In the genomic region with DNA sequence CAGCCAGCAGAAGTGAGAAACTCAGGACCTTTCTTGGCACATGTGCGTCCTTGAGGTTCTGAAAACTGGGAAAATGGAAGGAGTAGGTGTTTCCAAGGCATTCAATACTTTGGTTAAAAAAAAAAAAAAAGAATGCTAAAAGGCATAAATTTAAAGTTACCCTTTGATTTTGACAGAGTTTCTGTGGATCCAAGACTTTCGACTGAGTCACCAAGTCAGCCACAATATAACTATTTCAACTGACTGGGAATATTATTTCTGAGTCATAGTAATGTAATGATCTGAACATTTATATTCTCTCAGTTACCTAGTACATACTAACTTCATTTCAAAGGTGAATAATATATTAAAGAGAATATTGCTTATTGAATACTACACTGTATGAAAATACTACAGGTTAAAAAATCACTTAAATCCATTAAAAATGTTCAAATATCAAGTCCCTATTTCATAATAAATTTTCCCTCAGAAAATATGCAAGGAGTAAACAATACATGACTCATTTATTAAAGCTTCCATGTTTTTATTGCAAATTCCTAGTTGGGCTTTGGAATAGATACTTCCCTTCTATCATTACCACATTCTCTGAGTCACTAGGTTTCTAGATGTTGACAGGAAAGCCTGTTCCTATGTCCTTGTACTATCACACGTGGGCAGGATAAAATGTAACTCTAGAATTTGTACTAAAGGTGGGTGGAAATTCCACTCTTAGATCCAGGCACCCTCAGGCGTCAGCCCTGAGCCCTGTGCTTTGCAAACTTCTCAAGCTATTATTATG, we compare ENCODE assay signal across 14 cellular contexts. TPM values are rescaled to one million over a fixed set of nuclear protein-coding genes. Genes with fewer than 3 reads are reported as not detected.
A peak's percentile ranks its signal among the peaks of the same experiment; 100 is the strongest.
DNase-seq lines count a peak whose midpoint lies in the region; FAIRE-seq and TF ChIP-seq lines count a peak whose summit lies in the region.
"Had no signal": no experiment of that assay in that cellular context is flagged by ENCODE, and none has a peak within 500 bp of the region (broad histone marks: within the 10 kb centered on the region; RNA-seq: fewer than 3 reads in every experiment).

No MANE protein-coding gene starts in this region.

- H3K36me3 ChIP-seq in MG63 = no peaks in the 10 kb centered on the region
- no peaks in the 10 kb centered on the region for H3K36me3 ChIP-seq in right atrium auricular region
- no peaks in the 10 kb centered on the region for H3K36me3 ChIP-seq in small intestine (ENCODE audit: control insufficient read depth in 2 of 2, insufficient read depth in 2 of 2, low read length in 2 of 2)
- H3K36me3 ChIP-seq: BLaER1 treated with 17β-estradiol and CSF1 and Interleukin-3, amounts not matched to agents 10 nM and 100 nM; pancreas; transverse colon had no signal

- H3K27ac ChIP-seq in right atrium auricular region (no peak overlapping the region), small intestine (ENCODE audit: low read depth in 1 of 2, low read length in 1 of 2) (no peak overlapping the region)
- H3K27ac ChIP-seq: BLaER1 treated with 17β-estradiol and CSF1 and Interleukin-3, amounts not matched to agents 10 nM and 100 nM; transverse colon; VCaP had no signal

- H3K9me3 ChIP-seq in MG63 (no peaks in the 10 kb centered on the region), right atrium auricular region (no peaks in the 10 kb centered on the region), small intestine (ENCODE audit: control insufficient read depth, low read depth) (no peaks in the 10 kb centered on the region)
- H3K9me3 ChIP-seq: BLaER1 treated with 17β-estradiol and CSF1 and Interleukin-3, amounts not matched to agents 10 nM and 100 nM; pancreas; transverse colon had no signal

- DNase-seq in AG08396 (ENCODE audit: low spot score) (peak; percentile 51), MG63 (peak; percentile 21), dedifferentiated amniotic fluid mesenchymal stem cell (ENCODE audit: extremely low spot score) (peak; percentile 79), kidney tubule cell (ENCODE audit: low spot score) (peak; percentile 94), right atrium auricular region (ENCODE audit: low spot score) (no peak), KG1 (lab: John Stamatoyannopoulos, UW) (no peak), small intestine (no peak), NCI-H1694 treated with DMSO at 0.1 percent for 48 hours (lab: John Stamatoyannopoulos, UW) (no peak)
- DNase-seq: activated T-cell treated with anti-CD3 and anti-CD28 coated beads, Interleukin-2, amount 50 U/mL, for 72 hours; NCI-H1436; pancreas; transverse colon had no signal

- no peak for FAIRE-seq in small intestine (lab: Jason Lieb, UNC)
- FAIRE-seq: pancreas had no signal

- no peak for TF ChIP-seq CTCF in right atrium auricular region (IDR thresholded peaks at IDR 0.05)

- 39 to 56% (median 50%) methylated on average over 4 of the region's 4 CpGs for WGBS in small intestine, 3 donors

- H3K27me3 ChIP-seq in MG63 = no peaks in the 10 kb centered on the region
- H3K27me3 ChIP-seq in right atrium auricular region = no peaks in the 10 kb centered on the region
- H3K27me3 ChIP-seq in small intestine (ENCODE audit: control insufficient read depth in 2 of 2, insufficient read depth in 2 of 2, low read length in 2 of 2) = no peaks in the 10 kb centered on the region
- H3K27me3 ChIP-seq: BLaER1 treated with 17β-estradiol and CSF1 and Interleukin-3, amounts not matched to agents 10 nM and 100 nM; pancreas had no signal

- no peak overlapping the region for H3K4me3 ChIP-seq in MG63
- H3K4me3 ChIP-seq in right atrium auricular region = no peak overlapping the region
- no peak overlapping the region for H3K4me3 ChIP-seq in small intestine (ENCODE audit: low read depth in 1 of 2, low read length in 2 of 2)
- H3K4me3 ChIP-seq: BLaER1 treated with 17β-estradiol and CSF1 and Interleukin-3, amounts not matched to agents 10 nM and 100 nM; pancreas; transverse colon had no signal

- H3K4me1 ChIP-seq in right atrium auricular region = no peaks in the 10 kb centered on the region
- H3K4me1 ChIP-seq in small intestine (ENCODE audit: control insufficient read depth in 2 of 2, insufficient read depth in 1 of 2, low read depth in 1 of 2, low read length in 1 of 2) = no peaks in the 10 kb centered on the region
- H3K4me1 ChIP-seq: BLaER1 treated with 17β-estradiol and CSF1 and Interleukin-3, amounts not matched to agents 10 nM and 100 nM; pancreas had no signal

RNA-seq across cellular contexts. Expression of gene ITGBL1, which starts 2.3 kb away (rescaled TPM):
- 9.4 and 11.6 TPM in 2 replicates for total RNA-seq in MG63 (2014; rRNA removed; shearing (Covaris generic); ENCODE audit: low replicate concordance)
- total RNA-seq in right atrium auricular region = 1 to 10 TPM; 2.4 to 5.4 TPM
- under 1 TPM in 1 of 3 donors, not detected in 2; 0.73 TPM for polyA plus RNA-seq in small intestine
- total RNA-seq: activated T-cell treated with anti-CD3 and anti-CD28 coated beads, Interleukin-2, amount 50 U/mL, for 72 hours had no signal

RNA-seq across cellular contexts. Expression of gene NALCN, which starts 33.9 kb away (rescaled TPM):
- total RNA-seq in MG63 (2014; rRNA removed; shearing (Covaris generic); ENCODE audit: low replicate concordance) = 0.49 TPM in 1 of 2 replicates, not detected in the other
- total RNA-seq in right atrium auricular region = 10 to 100 TPM in 1 of 2 donors, 1 to 10 TPM in 1; 6.2 to 21.1 TPM
- polyA plus RNA-seq in small intestine = under 1 TPM in 1 of 3 donors, not detected in 2; 0.46 TPM
- total RNA-seq: activated T-cell treated with anti-CD3 and anti-CD28 coated beads, Interleukin-2, amount 50 U/mL, for 72 hours had no signal

Comparison
In these comparisons a context has a peak if more than half of its experiments do, and no peak if none do; other contexts are left out.
1. DNase-seq: peak in AG08396 (single experiment), MG63 (single experiment), dedifferentiated amniotic fluid mesenchymal stem cell (single experiment) and kidney tubule cell (single experiment); none in right atrium auricular region (single experiment), KG1 (single experiment), small intestine (single experiment) and NCI-H1694 treated with DMSO at 0.1 percent for 48 hours (single experiment).